In the genomic region with DNA sequence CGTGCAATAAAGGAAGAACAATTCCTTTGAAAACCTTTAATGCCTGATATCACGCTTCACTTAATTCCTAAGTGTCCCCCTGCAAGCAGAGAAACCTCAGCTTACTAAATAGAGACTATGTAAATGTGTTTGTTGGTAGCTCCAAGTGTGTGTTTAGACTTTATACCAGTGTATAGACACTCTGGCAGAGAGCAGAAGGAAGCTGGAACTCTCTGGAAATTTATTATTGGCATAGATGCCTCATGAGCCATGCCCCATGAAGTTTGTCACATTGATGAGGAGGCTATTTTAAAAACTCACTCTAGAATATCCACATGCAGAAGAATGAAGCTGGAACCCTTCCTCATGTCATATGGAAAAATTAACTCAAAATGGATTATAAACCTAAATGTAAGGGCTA, we compare ENCODE assay signal across 30 cellular contexts.
"Had no signal": no experiment of that assay in that cellular context is flagged by ENCODE, and none has a peak within 500 bp of the region (broad histone marks: within the 10 kb centered on the region; RNA-seq: fewer than 3 reads in every experiment).

No MANE protein-coding gene starts in this region.

- H3K9me3 ChIP-seq: body of pancreas, esophagus muscularis mucosa, gastrocnemius medialis, heart left ventricle had no signal

- H3K4me3 ChIP-seq: body of pancreas, esophagus muscularis mucosa, gastrocnemius medialis, heart left ventricle had no signal

- DNase-seq: activated B cell treated with CpG ODN at 0.5 μM for 24 hours; activated CD4-positive, alpha-beta T cell treated with anti-CD3 and anti-CD28 coated beads for 48 hours; activated CD4-positive, alpha-beta T cell treated with anti-CD3 and anti-CD28 coated beads, Interleukin-2, amount 50 U/mL, for 1 hour; activated CD4-positive, alpha-beta T cell treated with anti-CD3 and anti-CD28 coated beads, Interleukin-2, amount 50 U/mL, for 48 hours; activated CD8-positive, alpha-beta memory T cell treated with anti-CD3 and anti-CD28 coated beads for 24 hours; activated CD8-positive, alpha-beta T cell treated with anti-CD3 and anti-CD28 coated beads for 36 hours; activated effector memory CD4-positive, alpha-beta T cell treated with Interleukin-2 at 50 U/mL for 16 hours; activated gamma-delta T cell treated with Interleukin-2 at 50 U/mL for 16 hours; activated naive CD4-positive, alpha-beta T cell treated with anti-CD3 and anti-CD28 coated beads, Interleukin-2, amount 50 U/mL, for 16 hours; activated naive CD4-positive, alpha-beta T cell treated with Interleukin-2 at 50 U/mL for 16 hours; activated T-cell treated with anti-CD3 and anti-CD28 coated beads, Interleukin-2, amount 50 U/mL, for 4 hours; amniotic stem cell; anterior cingulate cortex; body of pancreas; caudate nucleus; cortex of kidney; dermis blood vessel endothelial cell; effector CD4-positive, alpha-beta T cell; effector memory CD8-positive, alpha-beta T cell; erythroblast; foreskin keratinocyte; gastrocnemius medialis; glutamatergic neuron; heart left ventricle; T-helper 17 cell; T1000; WERI-Rb-1 had no signal

- H3K27me3 ChIP-seq: body of pancreas, esophagus muscularis mucosa, foreskin keratinocyte, gastrocnemius medialis, heart left ventricle had no signal

- H3K27ac ChIP-seq: body of pancreas, esophagus muscularis mucosa, foreskin keratinocyte, gastrocnemius medialis, heart left ventricle, WERI-Rb-1 had no signal

- ATAC-seq: activated CD4-positive, CD25-positive, alpha-beta regulatory T cell treated with anti-CD3 and anti-CD28 coated beads, Interleukin-2, amount 50 U/mL, for 24 hours; activated CD8-positive, alpha-beta T cell treated with anti-CD3 and anti-CD28 coated beads for 36 hours; activated T-cell treated with anti-CD3 and anti-CD28 coated beads, Interleukin-2, amount 50 U/mL, for 4 hours; activated T-helper 17 cell treated with anti-CD3 and anti-CD28 coated beads, Interleukin-2, amount 50 U/mL, for 72 hours; body of pancreas; effector memory CD8-positive, alpha-beta T cell; foreskin keratinocyte; gastrocnemius medialis; T-helper 17 cell had no signal

- H3K36me3 ChIP-seq: esophagus muscularis mucosa, gastrocnemius medialis, heart left ventricle, WERI-Rb-1 had no signal
